Comparison of ENCODE assay signal across 1 cellular context in the genomic region with DNA sequence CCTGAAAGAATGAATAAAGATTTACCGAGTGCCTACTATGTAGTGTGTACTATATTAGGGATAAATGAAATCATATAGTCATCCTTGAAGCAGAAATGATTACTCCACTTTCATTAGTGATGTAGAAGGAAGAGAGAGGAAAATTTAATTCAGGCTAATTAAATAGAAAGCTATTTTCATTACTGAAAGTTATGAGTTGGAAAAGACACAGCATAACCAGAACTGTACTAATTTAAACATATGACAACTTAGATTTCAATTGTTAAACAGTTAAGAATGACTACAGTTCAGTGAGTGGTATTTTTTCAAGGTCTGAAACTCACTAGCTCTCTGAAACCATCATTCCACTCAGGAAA.
TF ChIP-seq lines count a peak whose summit lies in the region.

No MANE protein-coding gene starts in this region.

TF ChIP-seq in A549, 52 proteins besides CTCF, POLR2A, EP300 and RAD21 (continued from another document):
- TF ChIP-seq, protein P1, sequence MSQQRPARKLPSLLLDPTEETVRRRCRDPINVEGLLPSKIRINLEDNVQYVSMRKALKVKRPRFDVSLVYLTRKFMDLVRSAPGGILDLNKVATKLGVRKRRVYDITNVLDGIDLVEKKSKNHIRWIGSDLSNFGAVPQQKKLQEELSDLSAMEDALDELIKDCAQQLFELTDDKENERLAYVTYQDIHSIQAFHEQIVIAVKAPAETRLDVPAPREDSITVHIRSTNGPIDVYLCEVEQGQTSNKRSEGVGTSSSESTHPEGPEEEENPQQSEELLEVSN (IDR thresholded peaks at IDR 0.05; ENCODE audit: borderline replicate concordance, low read depth) = no peak
- TF ChIP-seq ZNF302 (CRISPR knock-in tag; IDR thresholded peaks at IDR 0.05) (no peak), NFE2L2 (conservative IDR thresholded peaks at IDR 0.05; ENCODE audit: low read length) (no peak), ESRRA (IDR thresholded peaks at IDR 0.05; ENCODE audit: borderline replicate concordance, low read length) (no peak), HOXB13 (CRISPR knock-in tag; IDR thresholded peaks at IDR 0.05; ENCODE audit: low read depth) (no peak), HOXB5 (CRISPR knock-in tag; IDR thresholded peaks at IDR 0.05) (no peak), MAFK (IDR thresholded peaks at IDR 0.05; ENCODE audit: partially characterized antibody) (no peak), RARB (CRISPR knock-in tag; IDR thresholded peaks at IDR 0.05) (no peak), TP53 (CRISPR knock-in tag; IDR thresholded peaks at IDR 0.05) (no peak)
